Comparison of ENCODE assay signal across 18 cellular contexts in genomic region chr7:4866528-4867496, GRCh38. TPM values are rescaled to one million over a fixed set of nuclear protein-coding genes. Genes with fewer than 3 reads are reported as not detected.
DNase-seq lines count a peak whose midpoint lies in the region; ATAC-seq, FAIRE-seq and TF ChIP-seq lines count a peak whose summit lies in the region.
"Had no signal": no experiment of that assay in that cellular context is flagged by ENCODE, and none has a peak within 500 bp of the region (broad histone marks: within the 10 kb centered on the region; RNA-seq: fewer than 3 reads in every experiment).

No MANE protein-coding gene starts in this region.

- CTCF ChIA-PET in HepG2 (lab: Yijun Ruan, JAX; ENCODE audit: low intra/inter-chr PET ratio, low total read pairs), result no interaction called here

- in situ Hi-C loops in HepG2 (cut with HindIII; ENCODE audit: extremely low pct_ligation_motif_present, low pct_unique_long_range_greater_than_20kb) (no loop called here), HAP-1 (cut with MboI; ENCODE audit: low sequenced_read_pairs) (no loop called here)

- H4K20me1 ChIP-seq in HepG2 (ENCODE audit: insufficient read depth, low read length), result no peaks in the 10 kb centered on the region

- peaks cover 4% of the 10 kb centered on the region for H3K4me1 Mint-ChIP-seq in neural crest cell

- H3K9ac ChIP-seq in HepG2 (ENCODE audit: insufficient read depth, low read depth, low read length), result no peak overlapping the region

- H3K4me1 ChIP-seq in HepG2 (ENCODE audit: insufficient read depth, low read length) (peaks cover 9% of the 10 kb centered on the region; the same call in 1 of the 2 replicates), right lobe of liver (no peaks in the 10 kb centered on the region), HAP-1 (no peaks in the 10 kb centered on the region), prostate gland (replicated peaks) (no peaks in the 10 kb centered on the region)
- H3K4me1 ChIP-seq: Caco-2 had no signal

- peaks cover 16% of the 10 kb centered on the region for H3K9me3 Mint-ChIP-seq in neural crest cell

- no peak overlapping the region for H3K4me3 Mint-ChIP-seq in neural crest cell
- H3K4me3 Mint-ChIP-seq: CD4-positive, alpha-beta T cell; H9 had no signal

- H3K27ac ChIP-seq in HepG2 (ENCODE audit: extremely low read length, insufficient read depth, low read length) (no peak overlapping the region), right lobe of liver (no peak overlapping the region), prostate gland (no peak overlapping the region)
- H3K27ac ChIP-seq: C4-2B had no signal

- H2AFZ ChIP-seq in HepG2 (ENCODE audit: low read length), result no peak overlapping the region

- 29% methylated on average over 8 of the region's 9 CpGs for WGBS in HepG2 (ENCODE audit: low lambda C conversion rate)
- 64% methylated on average over 4 of the region's 9 CpGs for WGBS in right lobe of liver (ENCODE audit: insufficient coverage, low coverage, low lambda C conversion rate, missing lambda C conversion rate)
- 75% methylated on average over 9 of the region's 9 CpGs for WGBS in prostate gland

- peaks cover 24% of the 10 kb centered on the region for H3K36me3 Mint-ChIP-seq in neural crest cell (ENCODE audit: low read depth)

- POLR2A ChIA-PET in HepG2 (lab: Yijun Ruan, JAX), result no interaction called here

- TF ChIP-seq CTCF in HepG2 (CRISPR knock-in tag; IDR thresholded peaks at IDR 0.05) (no peak), right lobe of liver (IDR thresholded peaks at IDR 0.05) (no peak), neural crest cell (conservative IDR thresholded peaks at IDR 0.05) (no peak), prostate gland (IDR thresholded peaks at IDR 0.05) (no peak)

- intact Hi-C loops in HepG2 (cut with micrococcal nuclease; ENCODE audit: unreplicated experiment), result no loop called here
- intact Hi-C loops in right lobe of liver (cut with DNase I), result no loop called here
- intact Hi-C loops in sciatic nerve (cut with DNase I), result no loop called here
- intact Hi-C loops in prostate gland (cut with DNase I), result no loop called here

- DNase-seq in HepG2 (ENCODE audit: low spot score) (no peak), right lobe of liver (no peak), neural crest cell (ENCODE audit: low read depth, low spot score) (no peak), sciatic nerve (ENCODE audit: low spot score) (no peak), kidney tubule cell (ENCODE audit: low spot score) (no peak), HAP-1 (ENCODE audit: low spot score in 2 of 2) (no peak), prostate gland (ENCODE audit: low spot score) (no peak)
- DNase-seq: ACHN; Caco-2; CD4-positive, alpha-beta T cell; H9 had no signal

- H3K9me3 ChIP-seq in HepG2 (ENCODE audit: low read length) (no peaks in the 10 kb centered on the region), right lobe of liver (no peaks in the 10 kb centered on the region), HAP-1 (no peaks in the 10 kb centered on the region), prostate gland (no peaks in the 10 kb centered on the region)

- FAIRE-seq in HepG2 (lab: Jason Lieb, UNC), result no peak
- FAIRE-seq: A204.1, D721Med, G401.6, GM12891, GM19239, H1 had no signal

- no TSS peak for BruUV-seq in HepG2 (replicated peaks; lab: Mats Ljungman, UMichigan)

- TF ChIP-seq POLR2A in HepG2 (IDR thresholded peaks at IDR 0.05; ENCODE audit: insufficient read depth in 1 of 2, low read depth in 2 of 2, low read length in 2 of 2) (no peak), right lobe of liver (IDR thresholded peaks at IDR 0.05) (no peak), prostate gland (IDR thresholded peaks at IDR 0.05) (no peak)

- no peak overlapping the region for H3K4me2 ChIP-seq in HepG2 (ENCODE audit: low read depth, low read length)

- H3K27me3 ChIP-seq in HepG2 (ENCODE audit: control insufficient read depth in 1 of 2, insufficient read depth in 2 of 2, low read length in 2 of 2) (peaks cover 0 to 25% of the 10 kb centered on the region in 2 experiments; a peak in 4 of 5 replicates), right lobe of liver (no peaks in the 10 kb centered on the region), HAP-1 (ENCODE audit: low read depth) (no peaks in the 10 kb centered on the region), prostate gland (replicated peaks; ENCODE audit: insufficient read depth) (no peaks in the 10 kb centered on the region)

- no peaks in the 10 kb centered on the region for H3K79me2 ChIP-seq in HepG2 (ENCODE audit: insufficient read depth, low read length)

- no peaks in the 10 kb centered on the region for H3K36me3 ChIP-seq in HepG2 (replicated peaks in 1 of 2; ENCODE audit: control insufficient read depth in 1 of 2, insufficient read depth in 2 of 2, low read length in 2 of 2)
- H3K36me3 ChIP-seq in right lobe of liver, result no peaks in the 10 kb centered on the region
- no peaks in the 10 kb centered on the region for H3K36me3 ChIP-seq in HAP-1 (replicated peaks)
- no peaks in the 10 kb centered on the region for H3K36me3 ChIP-seq in prostate gland

- H3K4me3 ChIP-seq in HepG2 (replicated peaks in 1 of 3; ENCODE audit: insufficient read depth in 1 of 3, low read depth in 2 of 3, low read length in 3 of 3) (no peak overlapping the region), right lobe of liver (no peak overlapping the region), HAP-1 (no peak overlapping the region), prostate gland (no peak overlapping the region)

- peak overlapping the region; percentile 76 for H3K27ac Mint-ChIP-seq in neural crest cell (ENCODE audit: unreplicated experiment)
- H3K27ac Mint-ChIP-seq: CD4-positive, alpha-beta T cell; H9 had no signal

- no peaks in the 10 kb centered on the region for H3K27me3 Mint-ChIP-seq in neural crest cell (ENCODE audit: low read depth)

- ATAC-seq in HepG2 (peak; percentile 46; the same call in 2 of the 3 replicates), right lobe of liver (no peak), sciatic nerve (peak; percentile 91)

- TF ChIP-seq RAD21 in HepG2 (CRISPR knock-in tag; IDR thresholded peaks at IDR 0.05), result no peak

- TF ChIP-seq EP300 in HepG2 (IDR thresholded peaks at IDR 0.05; ENCODE audit: low read depth in 2 of 2, low read length in 2 of 2) (no peak), HepG2 (CRISPR knock-in tag; IDR thresholded peaks at IDR 0.05; ENCODE audit: borderline replicate concordance) (no peak)

RNA-seq across cellular contexts. Expression of gene PAPOLB, which starts 5.0 kb away (rescaled TPM):
- not detected in 2 replicates for total RNA-seq in HepG2 (2016; rRNA removed; fragmentation: Illumina TruSeq; extraction: Trizol)
- not detected in 2 replicates for total RNA-seq in HepG2 (2016; cell fraction: cytosol; rRNA removed; fragmentation: Illumina TruSeq; extraction: Trizol; ENCODE audit: low read depth)
- not detected in 2 replicates for total RNA-seq in HepG2 (2016; cell fraction: insoluble cytoplasmic fraction; rRNA removed; fragmentation: Illumina TruSeq; extraction: Trizol)
- not detected in 2 replicates for total RNA-seq in HepG2 (2016; cell fraction: membrane; rRNA removed; fragmentation: Illumina TruSeq; extraction: Trizol)
- not detected in 2 replicates for total RNA-seq in HepG2 (2016; cell fraction: nucleus; rRNA removed; fragmentation: Illumina TruSeq; extraction: Trizol)
- polyA plus RNA-seq in HepG2 (2011; rRNA removed), result not detected in 2 replicates
- polyA plus RNA-seq in HepG2 (2011; cell fraction: cytosol; rRNA removed), result not detected in 2 replicates
- polyA plus RNA-seq in HepG2 (2011; cell fraction: nucleus; rRNA removed), result not detected in 2 replicates
- not detected in 2 replicates for polyA plus RNA-seq in HepG2 (2012)
- not detected in 2 replicates for polyA plus RNA-seq in HepG2 (2016; cell fraction: cytosol; fragmentation: Illumina TruSeq; extraction: Trizol; ENCODE audit: low read depth)
- polyA plus RNA-seq in HepG2 (2016; cell fraction: insoluble cytoplasmic fraction; fragmentation: Illumina TruSeq; extraction: Trizol; ENCODE audit: low read depth), result not detected in 2 replicates
- not detected in 2 replicates for polyA plus RNA-seq in HepG2 (2016; cell fraction: membrane; fragmentation: Illumina TruSeq; extraction: Trizol; ENCODE audit: low read depth)
- polyA plus RNA-seq in HepG2 (2016; cell fraction: nucleus; fragmentation: Illumina TruSeq; extraction: Trizol; ENCODE audit: insufficient read depth, low read depth), result not detected in 2 replicates
- not detected in 2 replicates for polyA minus RNA-seq in HepG2 (2011; rRNA and poly(A)+ RNA removed; ENCODE audit: low replicate concordance)
- polyA minus RNA-seq in HepG2 (2011; cell fraction: cytosol; rRNA and poly(A)+ RNA removed), result not detected in 2 replicates
- polyA minus RNA-seq in HepG2 (2011; cell fraction: nucleus; rRNA and poly(A)+ RNA removed), result not detected in 2 replicates
- not detected for total RNA-seq in right lobe of liver
- total RNA-seq in neural crest cell, result 0.23 and 0.26 TPM in 2 replicates
- 0.98 TPM for total RNA-seq in sciatic nerve
- 1 to 10 TPM in 1 of 2 donors, not detected in 1; 4.7 TPM for total RNA-seq in prostate gland
- total RNA-seq: Caco-2; CD4-positive, alpha-beta T cell had no signal

RNA-seq across cellular contexts. Expression of gene RADIL, which starts 16.7 kb away (rescaled TPM):
- total RNA-seq in HepG2 (2016; rRNA removed; fragmentation: Illumina TruSeq; extraction: Trizol) (0.09 and 0.52 TPM in 2 replicates), right lobe of liver (1 to 10 TPM in 1 of 6 experiments, under 1 TPM in 3, not detected in 2; 0.20 to 1.6 (median 0.34) TPM), neural crest cell (12.2 and 13.8 TPM in 2 replicates), sciatic nerve (19.8 TPM), prostate gland (10 to 100 TPM in 1 of 2 donors, 1 to 10 TPM in 1; 1.8 to 12.0 TPM)
- total RNA-seq in HepG2 (2016; cell fraction: cytosol; rRNA removed; fragmentation: Illumina TruSeq; extraction: Trizol; ENCODE audit: low read depth), result not detected in 2 replicates
- total RNA-seq in HepG2 (2016; cell fraction: insoluble cytoplasmic fraction; rRNA removed; fragmentation: Illumina TruSeq; extraction: Trizol), result 0.06 and 0.11 TPM in 2 replicates
- total RNA-seq in HepG2 (2016; cell fraction: membrane; rRNA removed; fragmentation: Illumina TruSeq; extraction: Trizol), result 0.24 TPM in 1 of 2 replicates, not detected in the other
- 0.09 TPM in 1 of 2 replicates, not detected in the other for total RNA-seq in HepG2 (2016; cell fraction: nucleus; rRNA removed; fragmentation: Illumina TruSeq; extraction: Trizol)
- 0.05 TPM in 2 replicates for polyA plus RNA-seq in HepG2 (2011; rRNA removed)
- 0.08 and 0.11 TPM in 2 replicates for polyA plus RNA-seq in HepG2 (2011; cell fraction: cytosol; rRNA removed)
- polyA plus RNA-seq in HepG2 (2011; cell fraction: nucleus; rRNA removed), result 0.16 and 0.56 TPM in 2 replicates
- polyA plus RNA-seq in HepG2 (2012), result 0.03 and 0.16 TPM in 2 replicates
- not detected in 2 replicates for polyA plus RNA-seq in HepG2 (2016; cell fraction: cytosol; fragmentation: Illumina TruSeq; extraction: Trizol; ENCODE audit: low read depth)
- polyA plus RNA-seq in HepG2 (2016; cell fraction: insoluble cytoplasmic fraction; fragmentation: Illumina TruSeq; extraction: Trizol; ENCODE audit: low read depth), result 0.05 and 0.07 TPM in 2 replicates
- polyA plus RNA-seq in HepG2 (2016; cell fraction: membrane; fragmentation: Illumina TruSeq; extraction: Trizol; ENCODE audit: low read depth), result 0.05 TPM in 1 of 2 replicates, not detected in the other
- not detected in 2 replicates for polyA plus RNA-seq in HepG2 (2016; cell fraction: nucleus; fragmentation: Illumina TruSeq; extraction: Trizol; ENCODE audit: insufficient read depth, low read depth)
- polyA minus RNA-seq in HepG2 (2011; rRNA and poly(A)+ RNA removed; ENCODE audit: low replicate concordance), result 1.3 TPM in 1 of 2 replicates, not detected in the other
- polyA minus RNA-seq in HepG2 (2011; cell fraction: cytosol; rRNA and poly(A)+ RNA removed), result not detected in 2 replicates
- 0.52 TPM in 1 of 2 replicates, not detected in the other for polyA minus RNA-seq in HepG2 (2011; cell fraction: nucleus; rRNA and poly(A)+ RNA removed)
- total RNA-seq: Caco-2; CD4-positive, alpha-beta T cell had no signal

Comparison
In these comparisons a context has a peak if more than half of its experiments do, and no peak if none do; other contexts are left out.
1. ATAC-seq: peak in HepG2 (single experiment) and sciatic nerve (single experiment); none in right lobe of liver (0 of 4).